ENCODE assay signal across 8 cellular contexts in genomic region chr15:25529774-25530173, GRCh38.
"Had no signal": no experiment of that assay in that cellular context is flagged by ENCODE, and none has a peak within 500 bp of the region (broad histone marks: within the 10 kb centered on the region; RNA-seq: fewer than 3 reads in every experiment).

No MANE protein-coding gene starts in this region.

- H3K4me3 Mint-ChIP-seq: IgD-negative memory B cell had no signal

- H3K27me3 Mint-ChIP-seq: IgD-negative memory B cell had no signal

- H3K27ac ChIP-seq: HL-60, KMS-11 had no signal

- H3K36me3 Mint-ChIP-seq: IgD-negative memory B cell had no signal

- ATAC-seq: HepG2 had no signal

- H3K4me2 ChIP-seq: KMS-11 had no signal

- H3K4me1 Mint-ChIP-seq: IgD-negative memory B cell had no signal

- H3K27ac Mint-ChIP-seq: IgD-negative memory B cell had no signal

- FAIRE-seq: HepG2, HTR-8/SVneo had no signal

- DNase-seq: IMR-90, KBM-7, KG1 had no signal

- H3K9ac ChIP-seq: KMS-11 had no signal
